In genomic region chr17:2335726-2336214, GRCh38 we compare ENCODE assay signal across 8 cellular contexts. TPM values are rescaled to one million over a fixed set of nuclear protein-coding genes. Genes with fewer than 3 reads are reported as not detected.
A peak's percentile ranks its signal among the peaks of the same experiment; 100 is the strongest.
DNase-seq lines count a peak whose midpoint lies in the region; ATAC-seq and TF ChIP-seq lines count a peak whose summit lies in the region.

No MANE protein-coding gene starts in this region.

- peaks cover 7% of the 10 kb centered on the region for H3K9me3 Mint-ChIP-seq in glutamatergic neuron (ENCODE audit: unreplicated experiment)

- H3K27ac Mint-ChIP-seq in T-helper 17 cell (peak overlapping the region; percentile 98), glutamatergic neuron (ENCODE audit: unreplicated experiment) (no peak overlapping the region)

- ATAC-seq in T-helper 17 cell (no peak), GM21786 (IDR thresholded peaks at IDR 0.05; ENCODE audit: unreplicated experiment) (no peak)

- H3K4me3 Mint-ChIP-seq in T-helper 17 cell (peak overlapping the region; percentile 99), glutamatergic neuron (ENCODE audit: unreplicated experiment) (peak overlapping the region; percentile 99)

- DNase-seq in NOMO-1 treated with DMSO at 0.1 percent for 48 hours (lab: John Stamatoyannopoulos, UW; ENCODE audit: unreplicated experiment) (peak; percentile 14), NOMO-1 treated with dmso at 0.1 percent for 144 hours (lab: John Stamatoyannopoulos, UW; ENCODE audit: unreplicated experiment) (no peak), T-helper 17 cell (no peak), glutamatergic neuron (no peak), ureter (ENCODE audit: low spot score) (no peak)
- DNase-seq in NK-92 treated with Interleukin-12 subunit alpha and Interleukin-12 subunit beta, amount 100 ng/mL, for 24 hours (lab: John Stamatoyannopoulos, UW), result no peak

- H3K4me1 ChIP-seq in rectal smooth muscle tissue (ENCODE audit: control insufficient read depth, insufficient read depth, low read length), result peaks cover 8% of the 10 kb centered on the region

- no peaks in the 10 kb centered on the region for H3K27me3 ChIP-seq in rectal smooth muscle tissue (ENCODE audit: control insufficient read depth, insufficient read depth, low read length)

- H3K9me3 ChIP-seq in T-helper 17 cell (ENCODE audit: control insufficient read depth, low read length, poor library complexity, severe bottlenecking), result no peaks in the 10 kb centered on the region

- H3K36me3 Mint-ChIP-seq in T-helper 17 cell (ENCODE audit: low read depth) (peaks cover 2% of the 10 kb centered on the region), glutamatergic neuron (ENCODE audit: unreplicated experiment) (no peaks in the 10 kb centered on the region)

- no peak for TF ChIP-seq CTCF in glutamatergic neuron (IDR thresholded peaks at IDR 0.05; ENCODE audit: partially characterized antibody, unreplicated experiment)

- peak overlapping the region; percentile 20 for H3K27ac ChIP-seq in rectal smooth muscle tissue (ENCODE audit: low read depth, low read length)

- peaks cover 25% of the 10 kb centered on the region for H3K36me3 ChIP-seq in rectal smooth muscle tissue (ENCODE audit: control insufficient read depth, insufficient read depth, low read length)

- H3K27me3 Mint-ChIP-seq in T-helper 17 cell (no peaks in the 10 kb centered on the region), glutamatergic neuron (ENCODE audit: unreplicated experiment) (peaks cover 4% of the 10 kb centered on the region)

- H3K9ac ChIP-seq in rectal smooth muscle tissue (ENCODE audit: low read length), result peak overlapping the region; percentile 71

- peaks cover 14% of the 10 kb centered on the region for H3K4me1 Mint-ChIP-seq in T-helper 17 cell
- H3K4me1 Mint-ChIP-seq in glutamatergic neuron (ENCODE audit: low read depth, unreplicated experiment), result peaks cover 9% of the 10 kb centered on the region

- peak overlapping the region; percentile 84 for H3K4me3 ChIP-seq in rectal smooth muscle tissue (ENCODE audit: low read length)

RNA-seq across cellular contexts. Expression of gene TSR1, which starts 0.5 kb away (rescaled TPM):
- total RNA-seq in T-helper 17 cell (10 to 100 TPM; 24.9 to 35.4 TPM), glutamatergic neuron (ENCODE audit: unreplicated experiment) (25.6 TPM), ureter (36.9 TPM)

RNA-seq across cellular contexts. Expression of gene SGSM2, which starts 1.5 kb away (rescaled TPM):
- 100 to 1,000 TPM; 119 to 128 TPM for total RNA-seq in T-helper 17 cell
- 111 TPM for total RNA-seq in glutamatergic neuron (ENCODE audit: unreplicated experiment)
- 113 TPM for total RNA-seq in ureter

RNA-seq across cellular contexts. Expression of gene SRR, which starts 32.0 kb away (rescaled TPM):
- 1 to 10 TPM; 3.4 to 3.9 TPM for total RNA-seq in T-helper 17 cell
- 22.0 TPM for total RNA-seq in glutamatergic neuron (ENCODE audit: unreplicated experiment)
- total RNA-seq in ureter, result 6.3 TPM

RNA-seq across cellular contexts. Expression of gene SMG6, which starts 32.2 kb away (rescaled TPM):
- total RNA-seq in T-helper 17 cell, result 10 to 100 TPM; 48.3 to 51.6 TPM
- 42.7 TPM for total RNA-seq in glutamatergic neuron (ENCODE audit: unreplicated experiment)
- total RNA-seq in ureter, result 58.4 TPM
